ENCODE assay signal across 8 cellular contexts in the genomic region with DNA sequence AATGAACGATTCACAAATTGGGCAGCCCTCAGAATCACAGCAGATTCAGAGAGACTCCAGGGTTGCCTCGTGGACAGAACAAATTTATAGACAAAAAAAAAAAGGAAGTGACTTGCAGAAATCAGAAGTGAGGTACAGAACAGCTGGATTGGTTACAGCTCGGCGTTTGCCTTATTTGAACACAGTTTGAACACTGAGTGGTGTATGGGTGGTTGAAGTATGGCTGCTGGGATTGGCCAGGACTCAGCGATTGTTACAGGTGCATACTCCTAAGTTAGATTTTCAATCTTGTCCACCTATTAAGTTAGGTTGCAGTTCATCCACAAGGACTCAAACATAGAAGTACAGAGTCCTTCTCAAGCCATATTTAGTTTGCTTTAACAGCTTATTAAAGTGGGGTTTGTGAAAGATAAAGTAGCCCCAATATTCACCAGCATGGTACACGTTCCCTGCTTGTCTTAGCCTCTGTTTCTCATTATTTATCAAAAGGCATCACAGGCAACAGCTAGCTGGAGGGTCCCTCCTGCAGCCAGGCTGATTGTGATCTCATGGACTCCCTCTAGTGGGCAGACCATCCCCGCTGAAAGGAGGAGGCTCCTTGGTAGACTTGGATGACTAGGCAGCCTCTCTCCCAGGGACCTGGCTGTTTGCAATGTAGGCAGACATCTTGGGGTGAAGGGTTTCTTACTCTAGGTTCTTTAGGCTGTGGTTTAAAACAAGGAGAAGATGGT. TPM values are rescaled to one million over a fixed set of nuclear protein-coding genes. Genes with fewer than 3 reads are reported as not detected.
DNase-seq lines count a peak whose midpoint lies in the region; ATAC-seq lines count a peak whose summit lies in the region.

No MANE protein-coding gene starts in this region.

- no peak overlapping the region for H3K27ac Mint-ChIP-seq in activated T-helper 17 cell treated with anti-CD3 and anti-CD28 coated beads, Interleukin-2, amount 50 U/mL, for 72 hours
- H3K27ac Mint-ChIP-seq in activated T-helper 1 cell treated with anti-CD3 and anti-CD28 coated beads, Interleukin-12 subunit alpha, Interleukin-12 subunit beta, Interleukin-2, Interleukin-4 antibody, amounts not matched to agents 30 ng/mL and 10 ng/mL and 1 ng/mL, durations not matched to agents 14 hours and 24 hours and 36 hours = no peak overlapping the region

- no peaks in the 10 kb centered on the region for H3K36me3 Mint-ChIP-seq in activated T-helper 17 cell treated with anti-CD3 and anti-CD28 coated beads, Interleukin-2, amount 50 U/mL, for 72 hours (ENCODE audit: low read depth)
- H3K36me3 Mint-ChIP-seq in activated T-helper 1 cell treated with anti-CD3 and anti-CD28 coated beads, Interleukin-12 subunit alpha, Interleukin-12 subunit beta, Interleukin-2, Interleukin-4 antibody, amounts not matched to agents 30 ng/mL and 10 ng/mL and 1 ng/mL, durations not matched to agents 14 hours and 24 hours and 36 hours (ENCODE audit: low read depth) = no peaks in the 10 kb centered on the region

- peaks cover 15% of the 10 kb centered on the region for H3K27me3 Mint-ChIP-seq in activated T-helper 17 cell treated with anti-CD3 and anti-CD28 coated beads, Interleukin-2, amount 50 U/mL, for 72 hours
- peaks cover 11% of the 10 kb centered on the region for H3K27me3 Mint-ChIP-seq in activated T-helper 1 cell treated with anti-CD3 and anti-CD28 coated beads, Interleukin-12 subunit alpha, Interleukin-12 subunit beta, Interleukin-2, Interleukin-4 antibody, amounts not matched to agents 30 ng/mL and 10 ng/mL and 1 ng/mL, durations not matched to agents 14 hours and 24 hours and 36 hours (ENCODE audit: insufficient read depth)

- H3K9me3 Mint-ChIP-seq in activated T-helper 17 cell treated with anti-CD3 and anti-CD28 coated beads, Interleukin-2, amount 50 U/mL, for 72 hours = peaks cover 8% of the 10 kb centered on the region
- H3K9me3 Mint-ChIP-seq in activated T-helper 1 cell treated with anti-CD3 and anti-CD28 coated beads, Interleukin-12 subunit alpha, Interleukin-12 subunit beta, Interleukin-2, Interleukin-4 antibody, amounts not matched to agents 30 ng/mL and 10 ng/mL and 1 ng/mL, durations not matched to agents 14 hours and 24 hours and 36 hours = peaks cover 16% of the 10 kb centered on the region

- intact Hi-C loops in Right ventricle myocardium superior (cut with DNase I) = loop anchor here (5.0 kb wide), 1 partner anchor 66 kb away; no protein-coding TSS in a partner anchor
- intact Hi-C loops in activated T-helper 1 cell treated with anti-CD3 and anti-CD28 coated beads, Interleukin-12 subunit alpha, Interleukin-12 subunit beta, Interleukin-2, Interleukin-4 antibody, amounts not matched to agents 30 ng/mL and 10 ng/mL and 1 ng/mL, durations not matched to agents 14 hours and 24 hours and 36 hours (cut with micrococcal nuclease) = loop anchor here (2.0 kb wide), 1 partner anchor 63 kb away; no protein-coding TSS in a partner anchor

- DNase-seq in Caki2 (ENCODE audit: low read depth) (peak; percentile 43), HCEC 1CT (peak; percentile 25), NCI-H748 treated with DMSO at 0.1 percent for 48 hours (lab: John Stamatoyannopoulos, UW) (peak; percentile 35), Right ventricle myocardium superior (peak; percentile 69), putamen (ENCODE audit: low spot score) (peak; percentile 15)
- no peak for DNase-seq in activated T-helper 1 cell treated with anti-CD3 and anti-CD28 coated beads, Interleukin-12 subunit alpha, Interleukin-12 subunit beta, Interleukin-2, Interleukin-4 antibody, amounts not matched to agents 30 ng/mL and 10 ng/mL and 1 ng/mL, durations not matched to agents 14 hours and 24 hours and 36 hours (ENCODE audit: low spot score)

- H3K4me3 Mint-ChIP-seq in activated T-helper 17 cell treated with anti-CD3 and anti-CD28 coated beads, Interleukin-2, amount 50 U/mL, for 72 hours = no peak overlapping the region
- H3K4me3 Mint-ChIP-seq in activated T-helper 1 cell treated with anti-CD3 and anti-CD28 coated beads, Interleukin-12 subunit alpha, Interleukin-12 subunit beta, Interleukin-2, Interleukin-4 antibody, amounts not matched to agents 30 ng/mL and 10 ng/mL and 1 ng/mL, durations not matched to agents 14 hours and 24 hours and 36 hours = no peak overlapping the region

- in situ Hi-C loops in Caki2 (cut with HindIII; ENCODE audit: low pct_unique_long_range_greater_than_20kb, low sequenced_read_pairs) = no loop called here

- peak; percentile 70 for ATAC-seq in activated T-helper 17 cell treated with anti-CD3 and anti-CD28 coated beads, Interleukin-2, amount 50 U/mL, for 72 hours (replicated peaks)
- peak; percentile 93 for ATAC-seq in Right ventricle myocardium superior (ENCODE audit: poor library complexity)
- no peak for ATAC-seq in GM21717 (IDR thresholded peaks at IDR 0.05; ENCODE audit: unreplicated experiment)

- H3K4me1 Mint-ChIP-seq in activated T-helper 17 cell treated with anti-CD3 and anti-CD28 coated beads, Interleukin-2, amount 50 U/mL, for 72 hours = no peaks in the 10 kb centered on the region
- H3K4me1 Mint-ChIP-seq in activated T-helper 1 cell treated with anti-CD3 and anti-CD28 coated beads, Interleukin-12 subunit alpha, Interleukin-12 subunit beta, Interleukin-2, Interleukin-4 antibody, amounts not matched to agents 30 ng/mL and 10 ng/mL and 1 ng/mL, durations not matched to agents 14 hours and 24 hours and 36 hours (ENCODE audit: low read depth) = no peaks in the 10 kb centered on the region

RNA-seq across cellular contexts. Expression of a gene that starts 17.6 kb away (rescaled TPM):
- 2.6 and 5.9 TPM in 2 replicates for total RNA-seq in Caki2 (2014; rRNA removed; shearing (Covaris generic); ENCODE audit: low replicate concordance)
- total RNA-seq in activated T-helper 17 cell treated with anti-CD3 and anti-CD28 coated beads, Interleukin-2, amount 50 U/mL, for 72 hours = under 1 TPM; 0.24 to 0.26 TPM
- total RNA-seq in Right ventricle myocardium superior = 21.5 TPM
- not detected in 2 replicates for total RNA-seq in activated T-helper 1 cell treated with anti-CD3 and anti-CD28 coated beads, Interleukin-12 subunit alpha, Interleukin-12 subunit beta, Interleukin-2, Interleukin-4 antibody, amounts not matched to agents 30 ng/mL and 10 ng/mL and 1 ng/mL, durations not matched to agents 14 hours and 24 hours and 36 hours
